In the genomic region with DNA sequence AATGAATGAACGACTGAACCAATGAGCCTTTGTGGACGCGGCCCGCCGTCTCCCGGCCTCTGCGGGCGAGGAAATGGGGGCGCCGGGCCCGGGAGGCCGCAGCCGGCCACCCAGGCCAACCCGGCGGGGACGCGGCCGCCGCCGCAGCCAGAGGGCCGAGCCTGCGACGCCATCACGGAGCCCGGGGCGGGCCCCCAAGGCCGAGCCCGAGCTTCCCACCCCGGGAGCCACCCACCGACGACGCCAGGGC, we compare ENCODE assay signal across 1 cellular context.
TF ChIP-seq lines count a peak whose summit lies in the region.

No MANE protein-coding gene starts in this region.

TF ChIP-seq in liver, 16 proteins besides CTCF, POLR2A, EP300 and RAD21 (continued from another document):
- no peak for TF ChIP-seq ZBTB33 (IDR thresholded peaks at IDR 0.05)
